Comparison of ENCODE assay signal across 32 cellular contexts in the genomic region with DNA sequence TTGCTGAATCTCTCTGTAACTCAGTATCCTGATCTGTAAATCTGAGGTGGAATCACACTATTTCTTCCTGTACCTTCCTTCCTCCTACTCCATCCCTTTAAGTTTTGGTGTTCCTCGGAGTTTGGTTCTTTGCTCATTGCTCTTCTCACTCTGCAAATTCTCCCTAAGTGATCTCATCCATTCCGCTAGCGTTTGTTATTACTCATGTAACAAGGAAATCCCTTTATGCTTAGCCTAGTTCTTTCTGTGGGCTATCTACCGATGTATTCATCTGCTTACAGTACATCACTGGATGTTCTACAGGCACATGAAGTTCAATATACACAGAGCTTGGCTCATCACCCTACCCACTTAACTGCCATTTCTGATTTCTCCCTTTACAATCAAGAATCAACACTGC. TPM values are rescaled to one million over a fixed set of nuclear protein-coding genes. Genes with fewer than 3 reads are reported as not detected.
DNase-seq lines count a peak whose midpoint lies in the region; ATAC-seq, FAIRE-seq and TF ChIP-seq lines count a peak whose summit lies in the region.
"Had no signal": no experiment of that assay in that cellular context is flagged by ENCODE, and none has a peak within 500 bp of the region (broad histone marks: within the 10 kb centered on the region; RNA-seq: fewer than 3 reads in every experiment).

No MANE protein-coding gene starts in this region.

- H3K9me3 ChIP-seq in HepG2 (ENCODE audit: low read length) (no peaks in the 10 kb centered on the region), right lobe of liver (no peaks in the 10 kb centered on the region)
- H3K9me3 ChIP-seq: A549, MG63, SK-N-SH, tibial artery had no signal

- H3K4me1 ChIP-seq in HepG2 (ENCODE audit: insufficient read depth, low read length) (peaks cover 28% of the 10 kb centered on the region), right lobe of liver (peaks cover 0 to 11% (median 0%) of the 10 kb centered on the region in 4 donors)

- TF ChIP-seq RAD21 in HepG2 (CRISPR knock-in tag; IDR thresholded peaks at IDR 0.05): no peak

- DNase-seq in HepG2 (ENCODE audit: low spot score): no peak
- no peak for DNase-seq in right lobe of liver
- peak; percentile 31 for DNase-seq in RKO (ENCODE audit: low spot score)
- DNase-seq in fibroblast of the aortic adventitia (ENCODE audit: low read depth): peak; percentile 4
- no peak for DNase-seq in NCI-H128 (lab: John Stamatoyannopoulos, UW; ENCODE audit: unreplicated experiment)
- no peak for DNase-seq in H7
- DNase-seq: activated CD4-positive, alpha-beta memory T cell treated with anti-CD3 and anti-CD28 coated beads for 36 hours; activated CD8-positive, alpha-beta memory T cell treated with anti-CD3 and anti-CD28 coated beads, Interleukin-2, amount 50 U/mL, for 48 hours; activated naive CD4-positive, alpha-beta T cell treated with anti-CD3 and anti-CD28 coated beads, Interleukin-2, amount 10 ng/mL, durations not matched to agents 7 days and 5 days; amygdala; CD4-positive, alpha-beta memory T cell; immature natural killer cell; MG63; NCI-H1105; NCI-H2029; NCI-H2227 treated with DMSO at 0.1 percent for 48 hours; NCI-H526 treated with DMSO at 0.1 percent for 48 hours; NK-92 treated with Interleukin-12 subunit alpha and Interleukin-12 subunit beta, amount 100 ng/mL, for 24 hours; PC-3; posterior cingulate gyrus; right cardiac atrium; SK-N-SH; stimulated activated CD4-positive, alpha-beta T cell treated with anti-CD3 and anti-CD28 coated beads, Interleukin-4, amount 100 ng/mL, for 1 hour; tibial artery had no signal

- no peak overlapping the region for H3K9ac ChIP-seq in HepG2 (ENCODE audit: insufficient read depth, low read depth, low read length)
- H3K9ac ChIP-seq: SK-N-SH had no signal

- H3K4me3 ChIP-seq in HepG2 (replicated peaks in 1 of 3; ENCODE audit: insufficient read depth in 1 of 3, low read depth in 2 of 3, low read length in 3 of 3) (no peak overlapping the region), right lobe of liver (no peak overlapping the region), fibroblast of the aortic adventitia (ENCODE audit: low read depth, low read length) (no peak overlapping the region), H7 (ENCODE audit: insufficient read depth, low read depth, low read length) (no peak overlapping the region)
- H3K4me3 ChIP-seq: A549, MG63, tibial artery had no signal

- 43% methylated on average over 4 of the region's 4 CpGs for WGBS in HepG2 (ENCODE audit: low lambda C conversion rate)
- WGBS in right lobe of liver (ENCODE audit: insufficient coverage, low coverage, low lambda C conversion rate, missing lambda C conversion rate): 76% methylated on average over 4 of the region's 4 CpGs

- intact Hi-C loops in HepG2 (cut with micrococcal nuclease; ENCODE audit: unreplicated experiment): loop anchor here (5.0 to 10.0 kb wide), 2 partner anchors 128 to 715 kb away; no protein-coding TSS in a partner anchor
- intact Hi-C loops in right lobe of liver (cut with DNase I): loop anchor here in 1 of 2 donors (10.0 kb wide), 1 partner anchor 425 kb away; no protein-coding TSS in a partner anchor

- H3K79me2 ChIP-seq in HepG2 (ENCODE audit: insufficient read depth, low read length): peaks cover 28% of the 10 kb centered on the region

- no peak for FAIRE-seq in HepG2 (lab: Jason Lieb, UNC)
- FAIRE-seq: A549, D721Med, GM12892, TTC549 had no signal

- H3K27me3 Mint-ChIP-seq in stimulated activated memory B cell treated with anti-CD40 and anti-IgM and Interleukin-4, amounts not matched to agents 10 μg/mL and 1 μg/mL and 100 μg/mL, for 72 hours: no peaks in the 10 kb centered on the region
- H3K27me3 Mint-ChIP-seq: activated CD4-positive, alpha-beta memory T cell treated with anti-CD3 and anti-CD28 coated beads for 36 hours; CD4-positive, alpha-beta memory T cell; memory B cell had no signal

- H4K20me1 ChIP-seq in HepG2 (ENCODE audit: insufficient read depth, low read length): no peaks in the 10 kb centered on the region

- H3K27me3 ChIP-seq in HepG2 (ENCODE audit: control insufficient read depth in 1 of 2, insufficient read depth in 2 of 2, low read length in 2 of 2) (peaks cover 0 to 3% of the 10 kb centered on the region in 2 experiments; a peak in 1 of 5 replicates), right lobe of liver (no peaks in the 10 kb centered on the region), H7 (ENCODE audit: control insufficient read depth, insufficient read depth, low read length) (peaks cover 1% of the 10 kb centered on the region)
- H3K27me3 ChIP-seq: tibial artery had no signal

- TF ChIP-seq EP300 in HepG2 (IDR thresholded peaks at IDR 0.05; ENCODE audit: low read depth in 2 of 2, low read length in 2 of 2) (no peak), HepG2 (CRISPR knock-in tag; IDR thresholded peaks at IDR 0.05; ENCODE audit: borderline replicate concordance) (no peak)

- CTCF ChIA-PET in HepG2 (lab: Yijun Ruan, JAX; ENCODE audit: low intra/inter-chr PET ratio, low total read pairs): no interaction called here

- H3K36me3 ChIP-seq in HepG2 (replicated peaks in 1 of 2; ENCODE audit: control insufficient read depth in 1 of 2, insufficient read depth in 2 of 2, low read length in 2 of 2) (no peaks in the 10 kb centered on the region), right lobe of liver (no peaks in the 10 kb centered on the region), H7 (replicated peaks; ENCODE audit: control insufficient read depth, insufficient read depth, low read length) (no peaks in the 10 kb centered on the region)
- H3K36me3 ChIP-seq: tibial artery had no signal

- no peak for ATAC-seq in HepG2
- no peak for ATAC-seq in right lobe of liver
- no peak for ATAC-seq in stimulated activated memory B cell treated with anti-CD40 and anti-IgM and Interleukin-4, amounts not matched to agents 10 μg/mL and 1 μg/mL and 100 μg/mL, for 72 hours
- no peak for ATAC-seq in GM21786 (IDR thresholded peaks at IDR 0.05; ENCODE audit: unreplicated experiment)
- ATAC-seq: A549; activated CD4-positive, CD25-positive, alpha-beta regulatory T cell treated with anti-CD3 and anti-CD28 coated beads, Interleukin-2, amount 50 U/mL, for 24 hours; PC-3; right cardiac atrium had no signal

- POLR2A ChIA-PET in HepG2 (lab: Yijun Ruan, JAX): no interaction called here

- peak overlapping the region; percentile 90 for H3K27ac Mint-ChIP-seq in stimulated activated memory B cell treated with anti-CD40 and anti-IgM and Interleukin-4, amounts not matched to agents 10 μg/mL and 1 μg/mL and 100 μg/mL, for 72 hours
- H3K27ac Mint-ChIP-seq: activated CD4-positive, alpha-beta memory T cell treated with anti-CD3 and anti-CD28 coated beads for 36 hours; activated naive CD4-positive, alpha-beta T cell treated with anti-CD3 and anti-CD28 coated beads, Interleukin-2, amount 10 ng/mL, durations not matched to agents 7 days and 5 days; memory B cell had no signal

- TF ChIP-seq CTCF in HepG2 (CRISPR knock-in tag; IDR thresholded peaks at IDR 0.05) (no peak), right lobe of liver (IDR thresholded peaks at IDR 0.05) (no peak), fibroblast of the aortic adventitia (IDR thresholded peaks at IDR 0.05; ENCODE audit: insufficient read depth, low read length) (no peak)

- peaks cover 20% of the 10 kb centered on the region for H3K4me1 Mint-ChIP-seq in stimulated activated memory B cell treated with anti-CD40 and anti-IgM and Interleukin-4, amounts not matched to agents 10 μg/mL and 1 μg/mL and 100 μg/mL, for 72 hours

- in situ Hi-C loops in HepG2 (cut with HindIII; ENCODE audit: extremely low pct_ligation_motif_present, low pct_unique_long_range_greater_than_20kb): no loop called here

- H3K9me3 Mint-ChIP-seq in stimulated activated memory B cell treated with anti-CD40 and anti-IgM and Interleukin-4, amounts not matched to agents 10 μg/mL and 1 μg/mL and 100 μg/mL, for 72 hours: no peaks in the 10 kb centered on the region
- H3K9me3 Mint-ChIP-seq: activated CD4-positive, alpha-beta memory T cell treated with anti-CD3 and anti-CD28 coated beads for 36 hours; activated naive CD4-positive, alpha-beta T cell treated with anti-CD3 and anti-CD28 coated beads, Interleukin-2, amount 10 ng/mL, durations not matched to agents 7 days and 5 days; CD4-positive, alpha-beta memory T cell; immature natural killer cell; memory B cell had no signal

- no peak overlapping the region for H3K4me2 ChIP-seq in HepG2 (ENCODE audit: low read depth, low read length)
- H3K4me2 ChIP-seq: A549, SK-N-SH had no signal

- H3K27ac ChIP-seq in HepG2 (ENCODE audit: extremely low read length, insufficient read depth, low read length): no peak overlapping the region
- no peak overlapping the region for H3K27ac ChIP-seq in right lobe of liver
- H3K27ac ChIP-seq: A549, tibial artery had no signal

- BruUV-seq in HepG2 (replicated peaks; lab: Mats Ljungman, UMichigan): no TSS peak

- H2AFZ ChIP-seq in HepG2 (ENCODE audit: low read length): peak overlapping the region; percentile 21

- no peaks in the 10 kb centered on the region for H3K36me3 Mint-ChIP-seq in stimulated activated memory B cell treated with anti-CD40 and anti-IgM and Interleukin-4, amounts not matched to agents 10 μg/mL and 1 μg/mL and 100 μg/mL, for 72 hours
- H3K36me3 Mint-ChIP-seq: CD4-positive, alpha-beta memory T cell; immature natural killer cell; memory B cell had no signal

- no peak overlapping the region for H3K4me3 Mint-ChIP-seq in stimulated activated memory B cell treated with anti-CD40 and anti-IgM and Interleukin-4, amounts not matched to agents 10 μg/mL and 1 μg/mL and 100 μg/mL, for 72 hours

- no peak for TF ChIP-seq POLR2A in HepG2 (IDR thresholded peaks at IDR 0.05; ENCODE audit: insufficient read depth in 1 of 2, low read depth in 2 of 2, low read length in 2 of 2)
- TF ChIP-seq POLR2A in right lobe of liver (IDR thresholded peaks at IDR 0.05): no peak

RNA-seq across cellular contexts. Expression of a gene that starts 1.6 kb away (rescaled TPM):
- total RNA-seq in HepG2 (2016; rRNA removed; fragmentation: Illumina TruSeq; extraction: Trizol) (19.2 and 23.8 TPM in 2 replicates), right lobe of liver (10 to 100 TPM in 1 of 6 experiments, 1 to 10 TPM in 5; 3.2 to 10.6 (median 3.9) TPM), fibroblast of the aortic adventitia (ENCODE audit: low replicate concordance) (13.7 and 33.3 TPM in 2 replicates)
- 5.1 and 7.4 TPM in 2 replicates for total RNA-seq in HepG2 (2016; cell fraction: cytosol; rRNA removed; fragmentation: Illumina TruSeq; extraction: Trizol; ENCODE audit: low read depth)
- total RNA-seq in HepG2 (2016; cell fraction: insoluble cytoplasmic fraction; rRNA removed; fragmentation: Illumina TruSeq; extraction: Trizol): 17.2 and 21.0 TPM in 2 replicates
- 9.8 and 11.9 TPM in 2 replicates for total RNA-seq in HepG2 (2016; cell fraction: membrane; rRNA removed; fragmentation: Illumina TruSeq; extraction: Trizol)
- 54.8 and 58.3 TPM in 2 replicates for total RNA-seq in HepG2 (2016; cell fraction: nucleus; rRNA removed; fragmentation: Illumina TruSeq; extraction: Trizol)
- 5.8 and 6.9 TPM in 2 replicates for polyA plus RNA-seq in HepG2 (2011; rRNA removed)
- 1.6 and 2.4 TPM in 2 replicates for polyA plus RNA-seq in HepG2 (2011; cell fraction: cytosol; rRNA removed)
- 7.4 and 9.2 TPM in 2 replicates for polyA plus RNA-seq in HepG2 (2011; cell fraction: nucleus; rRNA removed)
- polyA plus RNA-seq in HepG2 (2012): 3.4 and 4.5 TPM in 2 replicates
- polyA plus RNA-seq in HepG2 (2016; cell fraction: cytosol; fragmentation: Illumina TruSeq; extraction: Trizol; ENCODE audit: low read depth): 0.61 and 0.66 TPM in 2 replicates
- 9.7 and 11.4 TPM in 2 replicates for polyA plus RNA-seq in HepG2 (2016; cell fraction: insoluble cytoplasmic fraction; fragmentation: Illumina TruSeq; extraction: Trizol; ENCODE audit: low read depth)
- 1.7 and 2.1 TPM in 2 replicates for polyA plus RNA-seq in HepG2 (2016; cell fraction: membrane; fragmentation: Illumina TruSeq; extraction: Trizol; ENCODE audit: low read depth)
- 24.7 and 29.2 TPM in 2 replicates for polyA plus RNA-seq in HepG2 (2016; cell fraction: nucleus; fragmentation: Illumina TruSeq; extraction: Trizol; ENCODE audit: insufficient read depth, low read depth)
- polyA minus RNA-seq in HepG2 (2011; rRNA and poly(A)+ RNA removed; ENCODE audit: low replicate concordance): 7.1 and 58.6 TPM in 2 replicates
- polyA minus RNA-seq in HepG2 (2011; cell fraction: cytosol; rRNA and poly(A)+ RNA removed): 6.8 and 8.7 TPM in 2 replicates
- polyA minus RNA-seq in HepG2 (2011; cell fraction: nucleus; rRNA and poly(A)+ RNA removed): 76.9 and 83.3 TPM in 2 replicates
- total RNA-seq in H7 (2014; rRNA removed; shearing (Covaris generic)): 15.3 and 15.9 TPM in 2 replicates

Comparison
In these comparisons a context has a peak if more than half of its experiments do, and no peak if none do; other contexts are left out.
1. DNase-seq: peak in RKO (single experiment) and fibroblast of the aortic adventitia (single experiment); none in HepG2 (single experiment), right lobe of liver (0 of 3), NCI-H128 (single experiment) and H7 (single experiment).